ENCODE assay signal across 1 cellular context in the genomic region with DNA sequence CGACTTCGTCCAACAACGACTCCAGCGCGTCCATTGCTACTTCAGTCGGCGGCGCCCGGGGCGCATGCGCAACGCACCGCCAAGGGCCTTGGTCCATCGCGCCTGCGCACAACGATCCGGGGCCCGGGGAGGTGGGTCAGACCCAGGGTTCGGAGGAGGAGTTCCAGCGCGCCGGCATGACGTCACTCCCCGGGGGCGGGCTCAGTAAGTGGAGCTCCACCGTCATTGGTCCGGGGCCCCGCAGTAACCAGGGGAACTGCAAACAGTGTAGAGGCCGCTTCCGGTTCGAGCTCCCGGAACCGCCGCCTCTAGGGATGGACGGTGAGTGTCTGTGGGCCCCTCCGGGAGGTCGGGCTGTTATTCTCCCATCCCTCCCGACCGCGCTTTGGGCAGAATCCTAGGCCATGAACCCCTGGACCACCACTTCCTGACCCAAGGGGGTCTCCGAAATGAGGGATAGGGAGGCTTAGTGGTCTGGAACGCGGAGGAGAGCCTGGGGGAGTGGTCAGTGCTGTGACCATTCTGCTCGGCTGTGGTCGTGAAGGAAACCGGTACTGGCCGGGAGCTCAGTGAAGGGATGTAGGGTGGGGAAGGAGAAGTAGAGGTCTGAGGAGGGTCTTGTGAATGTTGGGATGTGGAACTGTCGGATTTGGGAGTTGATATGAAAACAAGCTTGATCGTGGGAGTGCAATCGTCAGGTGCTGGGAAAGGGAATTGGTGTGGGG.
TF ChIP-seq lines count a peak whose summit lies in the region.

A gene with protein sequence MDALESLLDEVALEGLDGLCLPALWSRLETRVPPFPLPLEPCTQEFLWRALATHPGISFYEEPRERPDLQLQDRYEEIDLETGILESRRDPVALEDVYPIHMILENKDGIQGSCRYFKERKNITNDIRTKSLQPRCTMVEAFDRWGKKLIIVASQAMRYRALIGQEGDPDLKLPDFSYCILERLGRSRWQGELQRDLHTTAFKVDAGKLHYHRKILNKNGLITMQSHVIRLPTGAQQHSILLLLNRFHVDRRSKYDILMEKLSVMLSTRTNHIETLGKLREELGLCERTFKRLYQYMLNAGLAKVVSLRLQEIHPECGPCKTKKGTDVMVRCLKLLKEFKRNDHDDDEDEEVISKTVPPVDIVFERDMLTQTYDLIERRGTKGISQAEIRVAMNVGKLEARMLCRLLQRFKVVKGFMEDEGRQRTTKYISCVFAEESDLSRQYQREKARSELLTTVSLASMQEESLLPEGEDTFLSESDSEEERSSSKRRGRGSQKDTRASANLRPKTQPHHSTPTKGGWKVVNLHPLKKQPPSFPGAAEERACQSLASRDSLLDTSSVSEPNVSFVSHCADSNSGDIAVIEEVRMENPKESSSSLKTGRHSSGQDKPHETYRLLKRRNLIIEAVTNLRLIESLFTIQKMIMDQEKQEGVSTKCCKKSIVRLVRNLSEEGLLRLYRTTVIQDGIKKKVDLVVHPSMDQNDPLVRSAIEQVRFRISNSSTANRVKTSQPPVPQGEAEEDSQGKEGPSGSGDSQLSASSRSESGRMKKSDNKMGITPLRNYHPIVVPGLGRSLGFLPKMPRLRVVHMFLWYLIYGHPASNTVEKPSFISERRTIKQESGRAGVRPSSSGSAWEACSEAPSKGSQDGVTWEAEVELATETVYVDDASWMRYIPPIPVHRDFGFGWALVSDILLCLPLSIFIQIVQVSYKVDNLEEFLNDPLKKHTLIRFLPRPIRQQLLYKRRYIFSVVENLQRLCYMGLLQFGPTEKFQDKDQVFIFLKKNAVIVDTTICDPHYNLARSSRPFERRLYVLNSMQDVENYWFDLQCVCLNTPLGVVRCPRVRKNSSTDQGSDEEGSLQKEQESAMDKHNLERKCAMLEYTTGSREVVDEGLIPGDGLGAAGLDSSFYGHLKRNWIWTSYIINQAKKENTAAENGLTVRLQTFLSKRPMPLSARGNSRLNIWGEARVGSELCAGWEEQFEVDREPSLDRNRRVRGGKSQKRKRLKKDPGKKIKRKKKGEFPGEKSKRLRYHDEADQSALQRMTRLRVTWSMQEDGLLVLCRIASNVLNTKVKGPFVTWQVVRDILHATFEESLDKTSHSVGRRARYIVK (N-terminal part only) (minus strand): TSS at position 57 of the 725 bp plus-strand sequence. CDS start 23 bp downstream, at position 34.
TSS of gene KATNIP (plus strand) at position 288 of the 725 bp plus-strand sequence. CDS start at position 315, 27 bp downstream.

TF ChIP-seq in HepG2, 621 proteins besides CTCF, POLR2A, EP300 and RAD21 (continued from another document):
- TF ChIP-seq FOXP1 (IDR thresholded peaks at IDR 0.05) (no peak), FOXP1 (CRISPR knock-in tag; IDR thresholded peaks at IDR 0.05) (no peak), ZNF510 (CRISPR knock-in tag; IDR thresholded peaks at IDR 0.05; ENCODE audit: low read depth) (no peak), ZBTB2 (CRISPR knock-in tag; IDR thresholded peaks at IDR 0.05; ENCODE audit: low read depth) (no peak), ZNF280D (CRISPR knock-in tag; IDR thresholded peaks at IDR 0.05) (0 out of 2 replicates have a peak, but pooled peaks have one; percentile 26), KMT2A (CRISPR knock-in tag; IDR thresholded peaks at IDR 0.05) (0 out of 2 replicates have a peak, but pooled peaks have one; percentile 45), NR2C2 (CRISPR knock-in tag; IDR thresholded peaks at IDR 0.05; ENCODE audit: borderline replicate concordance) (peak; percentile 90), ZNF619 (CRISPR knock-in tag; IDR thresholded peaks at IDR 0.05) (0 out of 2 replicates have a peak, but pooled peaks have one; percentile 4)
- TF ChIP-seq, protein P1, sequence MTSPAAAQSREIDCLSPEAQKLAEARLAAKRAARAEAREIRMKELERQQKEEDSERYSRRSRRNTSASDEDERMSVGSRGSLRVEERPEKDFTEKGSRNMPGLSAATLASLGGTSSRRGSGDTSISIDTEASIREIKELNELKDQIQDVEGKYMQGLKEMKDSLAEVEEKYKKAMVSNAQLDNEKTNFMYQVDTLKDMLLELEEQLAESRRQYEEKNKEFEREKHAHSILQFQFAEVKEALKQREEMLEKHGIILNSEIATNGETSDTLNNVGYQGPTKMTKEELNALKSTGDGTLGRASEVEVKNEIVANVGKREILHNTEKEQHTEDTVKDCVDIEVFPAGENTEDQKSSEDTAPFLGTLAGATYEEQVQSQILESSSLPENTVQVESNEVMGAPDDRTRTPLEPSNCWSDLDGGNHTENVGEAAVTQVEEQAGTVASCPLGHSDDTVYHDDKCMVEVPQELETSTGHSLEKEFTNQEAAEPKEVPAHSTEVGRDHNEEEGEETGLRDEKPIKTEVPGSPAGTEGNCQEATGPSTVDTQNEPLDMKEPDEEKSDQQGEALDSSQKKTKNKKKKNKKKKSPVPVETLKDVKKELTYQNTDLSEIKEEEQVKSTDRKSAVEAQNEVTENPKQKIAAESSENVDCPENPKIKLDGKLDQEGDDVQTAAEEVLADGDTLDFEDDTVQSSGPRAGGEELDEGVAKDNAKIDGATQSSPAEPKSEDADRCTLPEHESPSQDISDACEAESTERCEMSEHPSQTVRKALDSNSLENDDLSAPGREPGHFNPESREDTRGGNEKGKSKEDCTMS (CRISPR knock-in tag; conservative IDR thresholded peaks at IDR 0.05) = no peak
- TF ChIP-seq, protein P2, sequence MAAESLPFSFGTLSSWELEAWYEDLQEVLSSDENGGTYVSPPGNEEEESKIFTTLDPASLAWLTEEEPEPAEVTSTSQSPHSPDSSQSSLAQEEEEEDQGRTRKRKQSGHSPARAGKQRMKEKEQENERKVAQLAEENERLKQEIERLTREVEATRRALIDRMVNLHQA (CRISPR knock-in tag; IDR thresholded peaks at IDR 0.05) = no peak
